11 cellular contexts compared by ENCODE assay signal in the genomic region with DNA sequence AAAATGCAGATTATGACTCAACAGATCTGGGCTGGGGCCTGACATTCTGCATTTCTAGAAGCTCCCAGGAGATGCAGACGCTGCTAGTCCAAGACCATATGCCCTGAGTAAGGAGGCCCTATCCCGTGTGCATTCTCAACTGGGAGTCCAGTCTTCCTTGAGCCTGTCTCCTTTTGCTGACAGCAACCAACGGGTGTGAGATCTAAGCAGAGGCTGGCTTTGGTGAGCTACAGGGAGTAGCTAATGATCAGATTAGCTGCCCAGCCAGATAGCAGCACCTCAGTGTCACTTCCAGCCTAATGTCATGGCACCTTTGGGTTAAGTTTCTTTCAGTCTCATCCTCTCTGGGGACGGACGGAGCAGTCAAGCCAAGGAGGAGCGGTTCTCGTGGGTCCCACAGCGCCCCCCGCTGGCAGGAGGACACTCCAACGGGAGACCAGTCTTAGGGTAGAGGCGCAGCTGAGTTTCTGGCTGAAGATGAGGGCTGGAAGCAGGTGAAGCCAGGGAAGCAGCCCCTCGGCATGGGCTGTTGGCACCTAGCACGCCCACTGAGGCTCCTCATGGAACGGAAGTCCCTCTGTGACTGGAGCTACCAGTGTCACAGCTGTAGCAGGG.
DNase-seq lines count a peak whose midpoint lies in the region; ATAC-seq, FAIRE-seq and TF ChIP-seq lines count a peak whose summit lies in the region.
"Had no signal": no experiment of that assay in that cellular context is flagged by ENCODE, and none has a peak within 500 bp of the region (broad histone marks: within the 10 kb centered on the region; RNA-seq: fewer than 3 reads in every experiment).

No MANE protein-coding gene starts in this region.

- DNase-seq in A549 (ENCODE audit: low read depth in 1 of 2, low spot score in 1 of 2) (peak in 1 of 2 experiments; percentile 56), GM12865 (ENCODE audit: low read depth) (peak; percentile 39), SK-MEL-5 (ENCODE audit: low read depth, low spot score) (peak; percentile 57), iPS DF 6.9 (ENCODE audit: low read depth, low spot score) (peak; percentile 61), urothelium cell line (ENCODE audit: low spot score) (no peak), CD14-positive monocyte (ENCODE audit: low spot score) (no peak), AG20443 (ENCODE audit: low spot score) (no peak)
- DNase-seq: KG1 had no signal

- no peaks in the 10 kb centered on the region for H3K36me3 Mint-ChIP-seq in CD14-positive monocyte

- H3K9me3 ChIP-seq in A549 (no peaks in the 10 kb centered on the region), iPS DF 6.9 (ENCODE audit: control insufficient read depth, insufficient read depth, low read length) (no peaks in the 10 kb centered on the region)

- WGBS in A549 (ENCODE audit: missing lambda C conversion rate): 73% methylated on average over 13 of the region's 14 CpGs
- WGBS in iPS DF 6.9 (ENCODE audit: insufficient coverage, insufficient read length): no CpG with 5 or more reads among the region's 14 CpGs

- peaks cover 5% of the 10 kb centered on the region for H3K4me1 Mint-ChIP-seq in CD14-positive monocyte

- FAIRE-seq in A549 (lab: Jason Lieb, UNC) (no peak), urothelium cell line (lab: Jason Lieb, UNC) (no peak)
- FAIRE-seq: G401.6 had no signal

- TF ChIP-seq CTCF in A549 (IDR thresholded peaks at IDR 0.05) (peak; percentile 26; the same call in 2 of the 3 replicates), GM12865 (IDR thresholded peaks at IDR 0.05; ENCODE audit: insufficient read depth, low read depth, low read length, missing control alignments) (peak; percentile 49), CD14-positive monocyte (IDR thresholded peaks at IDR 0.05) (no peak)

- intact Hi-C loops in CD14-positive monocyte (cut with micrococcal nuclease): no loop called here

- no peak overlapping the region for H3K4me3 Mint-ChIP-seq in CD14-positive monocyte

- H3K9me3 Mint-ChIP-seq in CD14-positive monocyte: peaks cover 0 to 9% (median 0%) of the 10 kb centered on the region in 7 donors

- H3K27ac ChIP-seq in A549: no peak overlapping the region
- H3K27ac ChIP-seq in iPS DF 6.9 (ENCODE audit: low read length): no peak overlapping the region
- H3K27ac ChIP-seq: SK-N-MC had no signal

- H3K36me3 ChIP-seq in iPS DF 6.9 (ENCODE audit: control insufficient read depth, insufficient read depth, low read length): no peaks in the 10 kb centered on the region

- 0 out of 5 replicates have a peak, but pooled peaks of 1 of the 2 experiments have one; percentile 10 for TF ChIP-seq RAD21 in A549 (conservative IDR thresholded peaks at IDR 0.05 in 1 of 2, IDR thresholded peaks at IDR 0.05 in 1 of 2)

- TF ChIP-seq POLR2A in A549 (IDR thresholded peaks at IDR 0.05; ENCODE audit: low read length): no peak

- H3K4me1 ChIP-seq in A549 (peaks cover 14% of the 10 kb centered on the region), iPS DF 6.9 (ENCODE audit: control insufficient read depth, insufficient read depth, low read length) (no peaks in the 10 kb centered on the region; the same call in 1 of the 2 replicates)

- peaks cover 12 to 19% (median 17%) of the 10 kb centered on the region in 3 donors for H3K27me3 Mint-ChIP-seq in CD14-positive monocyte (ENCODE audit: low read depth in 3 of 3)

- no peak overlapping the region for H3K4me3 ChIP-seq in A549
- H3K4me3 ChIP-seq in GM12865 (ENCODE audit: low read depth, low read length): no peak overlapping the region
- no peak overlapping the region for H3K4me3 ChIP-seq in iPS DF 6.9 (ENCODE audit: low read length)
- H3K4me3 ChIP-seq: SK-N-MC had no signal

- in situ Hi-C loops in SK-MEL-5 (cut with HindIII; ENCODE audit: low pct_unique_long_range_greater_than_20kb, low sequenced_read_pairs): no loop called here

- CTCF ChIA-PET in A549 (lab: Yijun Ruan, JAX): interaction anchor here (0.8 to 2.4 kb wide), 6 partner anchors 8 to 614 kb away, joined by 3 to 8 read pairs (median 3); no protein-coding TSS in a partner anchor

- no peaks in the 10 kb centered on the region for H3K27me3 ChIP-seq in iPS DF 6.9 (ENCODE audit: control insufficient read depth, insufficient read depth, low read length)

- no peak for TF ChIP-seq EP300 in A549 (IDR thresholded peaks at IDR 0.05)

- ATAC-seq in A549: peak in 1 of 2 experiments; percentile 78; a peak in 3 of 6 replicates
- ATAC-seq in HG02678 (IDR thresholded peaks at IDR 0.05; ENCODE audit: unreplicated experiment): no peak

- H3K4me2 ChIP-seq in A549: no peak overlapping the region

- POLR2A ChIA-PET in A549 (lab: Yijun Ruan, JAX): no interaction called here

- no peak overlapping the region for H3K27ac Mint-ChIP-seq in CD14-positive monocyte

TF ChIP-seq in A549, 52 proteins besides CTCF, POLR2A, EP300 and RAD21:
- no peak for TF ChIP-seq CBX8 (IDR thresholded peaks at IDR 0.05)
- no peak for TF ChIP-seq HDAC2 (IDR thresholded peaks at IDR 0.05)
- TF ChIP-seq HEYL (CRISPR knock-in tag; IDR thresholded peaks at IDR 0.05): no peak
- no peak for TF ChIP-seq BHLHE40 (IDR thresholded peaks at IDR 0.05; ENCODE audit: low read depth, low read length)
- TF ChIP-seq EHF (CRISPR knock-in tag; IDR thresholded peaks at IDR 0.05): no peak
- TF ChIP-seq EHMT2 (IDR thresholded peaks at IDR 0.05; ENCODE audit: low read depth): no peak
- TF ChIP-seq ZFP36 (IDR thresholded peaks at IDR 0.05; ENCODE audit: borderline replicate concordance, partially characterized antibody): no peak
- TF ChIP-seq RCOR1 (IDR thresholded peaks at IDR 0.05; ENCODE audit: low read depth, low read length): no peak
- TF ChIP-seq, protein P1, sequence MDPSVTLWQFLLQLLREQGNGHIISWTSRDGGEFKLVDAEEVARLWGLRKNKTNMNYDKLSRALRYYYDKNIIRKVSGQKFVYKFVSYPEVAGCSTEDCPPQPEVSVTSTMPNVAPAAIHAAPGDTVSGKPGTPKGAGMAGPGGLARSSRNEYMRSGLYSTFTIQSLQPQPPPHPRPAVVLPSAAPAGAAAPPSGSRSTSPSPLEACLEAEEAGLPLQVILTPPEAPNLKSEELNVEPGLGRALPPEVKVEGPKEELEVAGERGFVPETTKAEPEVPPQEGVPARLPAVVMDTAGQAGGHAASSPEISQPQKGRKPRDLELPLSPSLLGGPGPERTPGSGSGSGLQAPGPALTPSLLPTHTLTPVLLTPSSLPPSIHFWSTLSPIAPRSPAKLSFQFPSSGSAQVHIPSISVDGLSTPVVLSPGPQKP (IDR thresholded peaks at IDR 0.05; ENCODE audit: low read depth, low read length): no peak

Comparison
In these comparisons a context has a peak if more than half of its experiments do, and no peak if none do; other contexts are left out.
1. DNase-seq: peak in GM12865 (single experiment), SK-MEL-5 (single experiment) and iPS DF 6.9 (single experiment); none in urothelium cell line (single experiment), CD14-positive monocyte (single experiment) and AG20443 (single experiment).